14 cellular contexts compared by ENCODE assay signal in the genomic region with DNA sequence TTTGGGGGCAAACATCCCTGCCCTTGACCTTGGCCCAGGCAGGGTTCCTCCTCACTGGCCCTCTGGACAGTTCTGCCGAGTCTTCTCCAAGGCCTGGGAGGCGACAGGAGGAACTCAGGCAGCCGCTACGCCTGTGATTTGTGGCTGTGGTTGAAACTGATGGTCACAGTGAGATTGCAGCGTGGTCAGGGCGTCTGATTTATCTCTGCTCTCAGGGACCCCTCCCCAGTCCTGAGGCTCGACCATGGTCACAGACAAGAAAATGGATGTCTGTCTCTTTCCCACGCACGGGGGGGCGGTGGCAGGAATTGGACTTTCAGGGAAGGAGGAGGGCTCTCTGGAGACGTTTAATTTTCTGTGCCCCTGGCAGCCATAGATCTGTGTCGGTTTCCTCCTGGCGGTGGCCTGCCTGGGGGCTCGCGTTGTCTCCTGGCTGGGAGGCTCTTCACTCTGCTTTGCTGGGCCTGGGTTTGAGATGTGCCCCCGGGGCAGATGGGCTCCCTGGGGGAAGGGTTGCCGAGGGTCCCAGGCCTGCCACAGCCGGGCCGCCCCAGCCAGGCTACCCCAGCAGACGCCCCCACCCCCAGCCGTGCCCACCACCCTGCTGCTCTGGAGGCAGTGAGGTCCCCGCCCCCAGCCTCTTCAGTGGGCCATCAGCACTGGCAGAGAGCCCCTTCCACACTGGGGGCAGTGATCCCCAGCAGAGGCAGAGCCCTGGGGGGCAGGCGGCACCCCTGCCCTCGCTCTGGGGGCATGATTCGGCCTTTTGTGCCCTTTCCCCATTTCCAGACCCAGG.
"Had no signal": no experiment of that assay in that cellular context is flagged by ENCODE, and none has a peak within 500 bp of the region (broad histone marks: within the 10 kb centered on the region; RNA-seq: fewer than 3 reads in every experiment).

No MANE protein-coding gene starts in this region.

- DNase-seq: activated CD4-positive, alpha-beta memory T cell treated with anti-CD3 and anti-CD28 coated beads, Interleukin-2, amount 10 ng/mL, durations not matched to agents 7 days and 5 days; activated CD4-positive, alpha-beta T cell treated with anti-CD3 and anti-CD28 coated beads for 36 hours; activated gamma-delta T cell treated with Interleukin-2 at 50 U/mL for 16 hours; activated naive CD8-positive, alpha-beta T cell treated with anti-CD3 and anti-CD28 coated beads, Interleukin-2, amount 10 ng/mL, durations not matched to agents 7 days and 5 days; activated T-cell treated with anti-CD3 and anti-CD28 coated beads, Interleukin-2, amount 50 U/mL, for 72 hours; aorta; foreskin melanocyte; psoas muscle; sigmoid colon; stimulated activated CD4-positive, alpha-beta T cell treated with anti-CD3 and anti-CD28 coated beads, Interleukin-12 subunit alpha, Interleukin-12 subunit beta, amount 100 ng/mL, for 4 hours; stimulated activated naive CD8-positive, alpha-beta T cell treated with anti-CD3 and anti-CD28 coated beads, Interleukin-15, amount 100 ng/mL, for 72 hours had no signal

- H3K27ac Mint-ChIP-seq: activated CD4-positive, alpha-beta memory T cell treated with anti-CD3 and anti-CD28 coated beads, Interleukin-2, amount 10 ng/mL, durations not matched to agents 7 days and 5 days; activated CD4-positive, alpha-beta T cell treated with anti-CD3 and anti-CD28 coated beads for 36 hours; activated naive CD8-positive, alpha-beta T cell treated with anti-CD3 and anti-CD28 coated beads, Interleukin-2, amount 10 ng/mL, durations not matched to agents 7 days and 5 days; activated T-cell treated with anti-CD3 and anti-CD28 coated beads, Interleukin-2, amount 50 U/mL, for 72 hours; nephron; T-helper 2 cell treated with Interferon-gamma antibody and Interleukin-4, amounts not matched to agents 5 μg/mL and 100 μg/mL, for 36 hours had no signal

- H3K9me3 Mint-ChIP-seq: nephron; stimulated activated naive CD8-positive, alpha-beta T cell treated with anti-CD3 and anti-CD28 coated beads, Interleukin-15, amount 100 ng/mL, for 72 hours; T-helper 2 cell treated with Interferon-gamma antibody and Interleukin-4, amounts not matched to agents 5 μg/mL and 100 μg/mL, for 36 hours had no signal

- H3K4me3 Mint-ChIP-seq: activated CD4-positive, alpha-beta memory T cell treated with anti-CD3 and anti-CD28 coated beads, Interleukin-2, amount 10 ng/mL, durations not matched to agents 7 days and 5 days; activated CD4-positive, alpha-beta T cell treated with anti-CD3 and anti-CD28 coated beads for 36 hours; activated naive CD8-positive, alpha-beta T cell treated with anti-CD3 and anti-CD28 coated beads, Interleukin-2, amount 10 ng/mL, durations not matched to agents 7 days and 5 days; activated T-cell treated with anti-CD3 and anti-CD28 coated beads, Interleukin-2, amount 50 U/mL, for 72 hours; nephron; stimulated activated naive CD8-positive, alpha-beta T cell treated with anti-CD3 and anti-CD28 coated beads, Interleukin-15, amount 100 ng/mL, for 72 hours; T-helper 2 cell treated with Interferon-gamma antibody and Interleukin-4, amounts not matched to agents 5 μg/mL and 100 μg/mL, for 36 hours had no signal

- H3K27me3 Mint-ChIP-seq: activated CD4-positive, alpha-beta T cell treated with anti-CD3 and anti-CD28 coated beads for 36 hours; activated naive CD8-positive, alpha-beta T cell treated with anti-CD3 and anti-CD28 coated beads, Interleukin-2, amount 10 ng/mL, durations not matched to agents 7 days and 5 days; stimulated activated naive CD8-positive, alpha-beta T cell treated with anti-CD3 and anti-CD28 coated beads, Interleukin-15, amount 100 ng/mL, for 72 hours had no signal

- ATAC-seq: activated CD4-positive, alpha-beta T cell treated with anti-CD3 and anti-CD28 coated beads for 36 hours; activated T-cell treated with anti-CD3 and anti-CD28 coated beads, Interleukin-2, amount 50 U/mL, for 72 hours; left lung; psoas muscle; stimulated activated naive CD8-positive, alpha-beta T cell treated with anti-CD3 and anti-CD28 coated beads, Interleukin-15, amount 100 ng/mL, for 72 hours had no signal
